1 cellular context compared by ENCODE assay signal in the genomic region with DNA sequence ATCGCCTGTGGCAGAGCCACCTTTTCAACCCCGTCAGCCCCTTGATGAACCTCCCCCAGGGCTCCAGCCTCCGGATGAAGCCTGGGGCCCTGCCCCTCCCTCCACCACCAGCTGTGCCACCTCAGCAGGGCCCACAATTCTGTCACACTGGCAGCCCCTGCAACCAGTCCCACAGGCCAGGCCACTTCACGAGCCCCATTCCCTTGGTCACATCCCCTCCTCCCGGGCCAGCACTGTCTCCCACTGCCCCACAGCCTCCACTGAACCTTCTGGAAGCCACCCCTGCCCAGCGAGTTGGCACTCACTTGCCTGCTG.
TF ChIP-seq lines count a peak whose summit lies in the region.

No MANE protein-coding gene starts in this region.

TF ChIP-seq in GM23338, 12 proteins besides CTCF, POLR2A, EP300 and RAD21 (continued from another document):
- TF ChIP-seq JUNB (IDR thresholded peaks at IDR 0.05; ENCODE audit: unreplicated experiment), result no peak
